ENCODE assay signal across 1 cellular context in genomic region chr7:149620961-149621360, GRCh38.
TF ChIP-seq lines count a peak whose summit lies in the region.

No MANE protein-coding gene starts in this region.

TF ChIP-seq in GM12878, 131 proteins besides CTCF, POLR2A, EP300 and RAD21 (continued from another document):
- TF ChIP-seq PBX3 (IDR thresholded peaks at IDR 0.05; ENCODE audit: insufficient replicate concordance, low read depth, low read length) (no peak), MYC (IDR thresholded peaks at IDR 0.05; ENCODE audit: insufficient read depth, insufficient read length, insufficient replicate concordance, low read length, severe bottlenecking) (no peak), MXI1 (IDR thresholded peaks at IDR 0.05; ENCODE audit: low read depth, low read length) (peak; percentile 16; the same call in 1 of the 2 replicates), CHD2 (IDR thresholded peaks at IDR 0.05; ENCODE audit: borderline replicate concordance, low read depth, low read length) (no peak), TBL1XR1 (IDR thresholded peaks at IDR 0.05; ENCODE audit: low read depth, low read length) (peak; percentile 52; the same call in 1 of the 2 replicates), KLF5 (IDR thresholded peaks at IDR 0.05; ENCODE audit: partially characterized antibody) (no peak), CHD4 (IDR thresholded peaks at IDR 0.05) (no peak), IKZF1 (conservative IDR thresholded peaks at IDR 0.05) (peak; percentile 72), USF1 (IDR thresholded peaks at IDR 0.05; ENCODE audit: borderline replicate concordance, extremely low read length, insufficient read depth, low read depth, low read length) (peak; percentile 19), TCF7 (IDR thresholded peaks at IDR 0.05; ENCODE audit: borderline replicate concordance) (no peak), PML (IDR thresholded peaks at IDR 0.05; ENCODE audit: low read length) (no peak), SUZ12 (IDR thresholded peaks at IDR 0.05; ENCODE audit: unreplicated experiment) (no peak), ZBED1 (IDR thresholded peaks at IDR 0.05; ENCODE audit: borderline replicate concordance) (no peak), HCFC1 (IDR thresholded peaks at IDR 0.05; ENCODE audit: low read length) (no peak), BACH1 (IDR thresholded peaks at IDR 0.05; ENCODE audit: borderline replicate concordance) (no peak), ELK1 (IDR thresholded peaks at IDR 0.05; ENCODE audit: low read depth, low read length) (no peak), NFXL1 (IDR thresholded peaks at IDR 0.05; ENCODE audit: borderline replicate concordance) (no peak), ZZZ3 (IDR thresholded peaks at IDR 0.05; ENCODE audit: control insufficient read depth, insufficient read length, low read depth) (no peak), ZNF24 (IDR thresholded peaks at IDR 0.05) (no peak), PAX8 (IDR thresholded peaks at IDR 0.05) (no peak), E2F8 (IDR thresholded peaks at IDR 0.05; ENCODE audit: low read depth, partially characterized antibody) (no peak), MYB (IDR thresholded peaks at IDR 0.05; ENCODE audit: borderline replicate concordance, low read depth, low read length) (no peak), FOXM1 (IDR thresholded peaks at IDR 0.05; ENCODE audit: low read depth, low read length) (no peak), CEBPB (IDR thresholded peaks at IDR 0.05; ENCODE audit: borderline replicate concordance in 1 of 2, low read depth in 2 of 2, low read length in 2 of 2) (no peak), PRDM15 (CRISPR knock-in tag; IDR thresholded peaks at IDR 0.05) (no peak), POLR2AphosphoS5 (IDR thresholded peaks at IDR 0.05; ENCODE audit: low read length) (no peak), POU2F2 (IDR thresholded peaks at IDR 0.05; ENCODE audit: borderline replicate concordance, low read depth, low read length) (no peak), CHD1 (IDR thresholded peaks at IDR 0.05; ENCODE audit: low read depth, low read length) (no peak), ZNF217 (IDR thresholded peaks at IDR 0.05) (no peak), SPI1 (IDR thresholded peaks at IDR 0.05; ENCODE audit: borderline replicate concordance, insufficient read depth, low read depth, low read length) (no peak), MEF2B (IDR thresholded peaks at IDR 0.05; ENCODE audit: partially characterized antibody, poor library complexity, severe bottlenecking) (no peak), STAT1 (conservative IDR thresholded peaks at IDR 0.05) (no peak), CUX1 (IDR thresholded peaks at IDR 0.05; ENCODE audit: insufficient replicate concordance, low read depth, low read length) (no peak), MAX (IDR thresholded peaks at IDR 0.05; ENCODE audit: low read depth, low read length) (peak; percentile 27; the same call in 1 of the 2 replicates), ZNF592 (IDR thresholded peaks at IDR 0.05) (no peak), LARP7 (IDR thresholded peaks at IDR 0.05) (no peak), ZNF384 (IDR thresholded peaks at IDR 0.05; ENCODE audit: borderline replicate concordance, low read depth, low read length) (no peak), SMARCA5 (IDR thresholded peaks at IDR 0.05) (no peak), TARDBP (IDR thresholded peaks at IDR 0.05; ENCODE audit: borderline replicate concordance) (no peak)
